ENCODE assay signal across 26 cellular contexts in the genomic region with DNA sequence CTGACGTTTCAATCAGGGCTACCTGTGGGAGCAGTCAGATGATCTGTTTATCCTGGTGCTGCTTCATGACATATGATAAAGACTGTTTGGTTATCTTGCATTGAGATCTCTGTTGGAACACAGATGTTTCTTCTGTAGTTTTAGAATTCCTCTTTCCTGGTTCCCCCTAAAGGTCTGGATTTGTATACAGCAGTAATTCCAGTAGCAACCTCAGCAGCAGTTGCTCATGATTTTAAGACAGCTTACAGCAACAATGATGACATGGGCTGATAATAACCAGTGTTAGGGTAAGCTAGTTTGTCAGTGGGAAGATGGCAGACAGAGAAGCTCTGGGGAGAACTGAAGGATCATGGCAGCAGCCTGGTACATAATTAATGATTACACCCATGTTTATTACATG.
"Had no signal": no experiment of that assay in that cellular context is flagged by ENCODE, and none has a peak within 500 bp of the region (broad histone marks: within the 10 kb centered on the region; RNA-seq: fewer than 3 reads in every experiment).

No MANE protein-coding gene starts in this region.

- DNase-seq: hypothalamus; immature natural killer cell; islet precursor cell; left ventricle myocardium inferior; midbrain; mucosa of descending colon; naive thymus-derived CD4-positive, alpha-beta T cell; occipital lobe; right lobe of liver; stimulated activated CD4-positive, alpha-beta T cell treated with anti-CD3 and anti-CD28 coated beads, Interleukin-1b, Interleukin-23, amount 100 ng/mL, for 48 hours; stimulated activated CD4-positive, alpha-beta T cell treated with anti-CD3 and anti-CD28 coated beads, Interleukin-2, amount 100 ng/mL, for 48 hours; stimulated activated CD4-positive, alpha-beta T cell treated with anti-CD3 and anti-CD28 coated beads, Interleukin-4, amount 100 ng/mL, for 4 hours; stimulated activated CD8-positive, alpha-beta memory T cell treated with anti-CD3 and anti-CD28 coated beads, Interleukin-4, amount 100 ng/mL, for 48 hours; stimulated activated naive CD8-positive, alpha-beta T cell treated with anti-CD3 and anti-CD28 coated beads, Interleukin-15, Interleukin-2, amounts not matched to agents 100 U/mL and 50 U/mL, for 24 hours; stomach; testis; thyroid gland; transverse colon; upper lobe of left lung had no signal

- H3K9me3 ChIP-seq: left ventricle myocardium inferior, mucosa of descending colon, neutrophil, right atrium auricular region, right lobe of liver, stomach, testis, thyroid gland, transverse colon, upper lobe of left lung, vagina had no signal

- H3K27ac ChIP-seq: left ventricle myocardium inferior, neutrophil, parathyroid adenoma, right atrium auricular region, right lobe of liver, stomach, testis, thyroid gland, transverse colon, upper lobe of left lung, vagina had no signal

- H3K9ac ChIP-seq: parathyroid adenoma had no signal

- H3K27me3 ChIP-seq: neutrophil, right atrium auricular region, right lobe of liver, stomach, testis, thyroid gland, transverse colon, upper lobe of left lung, vagina had no signal

- ATAC-seq: mucosa of descending colon; naive thymus-derived CD4-positive, alpha-beta T cell; right lobe of liver; stimulated activated memory B cell treated with anti-CD40 and anti-IgM and Interleukin-4, amounts not matched to agents 10 μg/mL and 1 μg/mL and 100 μg/mL, for 72 hours; stimulated activated naive CD8-positive, alpha-beta T cell treated with anti-CD3 and anti-CD28 coated beads, Interleukin-15, Interleukin-2, amounts not matched to agents 100 U/mL and 50 U/mL, for 24 hours had no signal

- H3K4me3 ChIP-seq: left ventricle myocardium inferior, lung, mucosa of descending colon, right atrium auricular region, right lobe of liver, smooth muscle cell, stomach, testis, thyroid gland, transverse colon, upper lobe of left lung, vagina had no signal

- H2AFZ ChIP-seq: parathyroid adenoma had no signal

- H3K4me1 ChIP-seq: left ventricle myocardium inferior, parathyroid adenoma, right atrium auricular region, right lobe of liver, stomach, testis, thyroid gland, upper lobe of left lung, vagina had no signal

- H3K4me2 ChIP-seq: smooth muscle cell had no signal

- H3K36me3 ChIP-seq: left ventricle myocardium inferior, neutrophil, right atrium auricular region, right lobe of liver, stomach, thyroid gland, transverse colon, upper lobe of left lung, vagina had no signal
